11 cellular contexts compared by ENCODE assay signal in genomic region chr20:50521221-50521642, GRCh38. TPM values are rescaled to one million over a fixed set of nuclear protein-coding genes. Genes with fewer than 3 reads are reported as not detected.
DNase-seq lines count a peak whose midpoint lies in the region; ATAC-seq lines count a peak whose summit lies in the region.
"Had no signal": no experiment of that assay in that cellular context is flagged by ENCODE, and none has a peak within 500 bp of the region (broad histone marks: within the 10 kb centered on the region; RNA-seq: fewer than 3 reads in every experiment).

No MANE protein-coding gene starts in this region.

- peaks cover 38% of the 10 kb centered on the region for H3K36me3 Mint-ChIP-seq in activated naive CD4-positive, alpha-beta T cell treated with anti-CD3 and anti-CD28 coated beads for 36 hours (ENCODE audit: low read depth)
- peaks cover 43% of the 10 kb centered on the region for H3K36me3 Mint-ChIP-seq in activated CD4-positive, alpha-beta memory T cell treated with anti-CD3 and anti-CD28 coated beads, Interleukin-2, amount 10 ng/mL, durations not matched to agents 7 days and 5 days (ENCODE audit: low read depth)
- peaks cover 38% of the 10 kb centered on the region for H3K36me3 Mint-ChIP-seq in stimulated activated memory B cell treated with anti-CD40 and anti-IgM and Interleukin-4, amounts not matched to agents 10 μg/mL and 1 μg/mL and 100 μg/mL, for 72 hours

- no peak for DNase-seq in activated naive CD4-positive, alpha-beta T cell treated with anti-CD3 and anti-CD28 coated beads for 36 hours
- no peak for DNase-seq in activated naive CD4-positive, alpha-beta T cell treated with anti-CD3 and anti-CD28 coated beads, Interleukin-2, amount 50 U/mL, for 16 hours
- no peak for DNase-seq in activated CD4-positive, alpha-beta memory T cell treated with anti-CD3 and anti-CD28 coated beads, Interleukin-2, amount 10 ng/mL, durations not matched to agents 7 days and 5 days
- no peak for DNase-seq in left colon
- no peak for DNase-seq in stimulated activated CD4-positive, alpha-beta T cell treated with anti-CD3 and anti-CD28 coated beads, Interleukin-1b, Interleukin-23, amount 100 ng/mL, for 48 hours
- DNase-seq in HK-2 (ENCODE audit: unreplicated experiment) = no peak
- no peak for DNase-seq in COR-L47 (lab: John Stamatoyannopoulos, UW)
- DNase-seq: aorta, NCI-H187, NCI-H526 treated with DMSO at 0.1 percent for 48 hours had no signal

- H3K4me3 Mint-ChIP-seq in activated naive CD4-positive, alpha-beta T cell treated with anti-CD3 and anti-CD28 coated beads for 36 hours = no peak overlapping the region
- no peak overlapping the region for H3K4me3 Mint-ChIP-seq in activated CD4-positive, alpha-beta memory T cell treated with anti-CD3 and anti-CD28 coated beads, Interleukin-2, amount 10 ng/mL, durations not matched to agents 7 days and 5 days
- no peak overlapping the region for H3K4me3 Mint-ChIP-seq in stimulated activated memory B cell treated with anti-CD40 and anti-IgM and Interleukin-4, amounts not matched to agents 10 μg/mL and 1 μg/mL and 100 μg/mL, for 72 hours

- intact Hi-C loops in activated naive CD4-positive, alpha-beta T cell treated with anti-CD3 and anti-CD28 coated beads for 36 hours (cut with micrococcal nuclease) = no loop called here
- intact Hi-C loops in left colon (cut with DNase I, micrococcal nuclease) = no loop called here

- no peaks in the 10 kb centered on the region for H3K27me3 Mint-ChIP-seq in activated naive CD4-positive, alpha-beta T cell treated with anti-CD3 and anti-CD28 coated beads for 36 hours (ENCODE audit: low read depth)
- H3K27me3 Mint-ChIP-seq in activated CD4-positive, alpha-beta memory T cell treated with anti-CD3 and anti-CD28 coated beads, Interleukin-2, amount 10 ng/mL, durations not matched to agents 7 days and 5 days = no peaks in the 10 kb centered on the region
- H3K27me3 Mint-ChIP-seq in stimulated activated memory B cell treated with anti-CD40 and anti-IgM and Interleukin-4, amounts not matched to agents 10 μg/mL and 1 μg/mL and 100 μg/mL, for 72 hours = no peaks in the 10 kb centered on the region

- CTCF ChIA-PET in activated naive CD4-positive, alpha-beta T cell treated with anti-CD3 and anti-CD28 coated beads for 36 hours (lab: Charles Lee) = interaction anchor here (0.8 kb wide), 1 partner anchor 23 kb away, joined by 4 read pairs; no protein-coding TSS in a partner anchor
- CTCF ChIA-PET in activated CD4-positive, alpha-beta memory T cell treated with anti-CD3 and anti-CD28 coated beads, Interleukin-2, amount 10 ng/mL, durations not matched to agents 7 days and 5 days (lab: Charles Lee) = interaction anchor here (1.7 to 2.0 kb wide), 2 partner anchors 43 to 49 kb away, joined by 6 read pairs; no protein-coding TSS in a partner anchor

- peak overlapping the region; percentile 97 for H3K27ac Mint-ChIP-seq in activated naive CD4-positive, alpha-beta T cell treated with anti-CD3 and anti-CD28 coated beads for 36 hours
- H3K27ac Mint-ChIP-seq in activated CD4-positive, alpha-beta memory T cell treated with anti-CD3 and anti-CD28 coated beads, Interleukin-2, amount 10 ng/mL, durations not matched to agents 7 days and 5 days = peak overlapping the region; percentile 62
- H3K27ac Mint-ChIP-seq in stimulated activated memory B cell treated with anti-CD40 and anti-IgM and Interleukin-4, amounts not matched to agents 10 μg/mL and 1 μg/mL and 100 μg/mL, for 72 hours = peak overlapping the region; percentile 98

- POLR2A ChIA-PET in activated CD4-positive, alpha-beta memory T cell treated with anti-CD3 and anti-CD28 coated beads, Interleukin-2, amount 10 ng/mL, durations not matched to agents 7 days and 5 days (lab: Charles Lee) = interaction anchor here (1.4 to 13.9 kb wide), 5 partner anchors 10 to 41 kb away, joined by 3 to 209 read pairs (median 5); partner anchors contain the start of gene PTPN1

- H3K4me1 Mint-ChIP-seq in activated naive CD4-positive, alpha-beta T cell treated with anti-CD3 and anti-CD28 coated beads for 36 hours (ENCODE audit: low read depth) = peaks cover 74% of the 10 kb centered on the region
- peaks cover 72% of the 10 kb centered on the region for H3K4me1 Mint-ChIP-seq in activated CD4-positive, alpha-beta memory T cell treated with anti-CD3 and anti-CD28 coated beads, Interleukin-2, amount 10 ng/mL, durations not matched to agents 7 days and 5 days
- H3K4me1 Mint-ChIP-seq in stimulated activated memory B cell treated with anti-CD40 and anti-IgM and Interleukin-4, amounts not matched to agents 10 μg/mL and 1 μg/mL and 100 μg/mL, for 72 hours = peaks cover 74% of the 10 kb centered on the region

- no peaks in the 10 kb centered on the region for H3K9me3 Mint-ChIP-seq in activated naive CD4-positive, alpha-beta T cell treated with anti-CD3 and anti-CD28 coated beads for 36 hours
- H3K9me3 Mint-ChIP-seq in activated CD4-positive, alpha-beta memory T cell treated with anti-CD3 and anti-CD28 coated beads, Interleukin-2, amount 10 ng/mL, durations not matched to agents 7 days and 5 days = no peaks in the 10 kb centered on the region
- no peaks in the 10 kb centered on the region for H3K9me3 Mint-ChIP-seq in stimulated activated memory B cell treated with anti-CD40 and anti-IgM and Interleukin-4, amounts not matched to agents 10 μg/mL and 1 μg/mL and 100 μg/mL, for 72 hours

- peak; percentile 28 for ATAC-seq in left colon
- ATAC-seq in stimulated activated memory B cell treated with anti-CD40 and anti-IgM and Interleukin-4, amounts not matched to agents 10 μg/mL and 1 μg/mL and 100 μg/mL, for 72 hours = no peak

RNA-seq across cellular contexts. Expression of gene PTPN1, which starts 11.0 kb away (rescaled TPM):
- total RNA-seq in activated naive CD4-positive, alpha-beta T cell treated with anti-CD3 and anti-CD28 coated beads for 36 hours = 100 to 1,000 TPM; 111 to 119 TPM
- 10 to 100 TPM; 79.6 to 80.5 TPM for total RNA-seq in activated CD4-positive, alpha-beta memory T cell treated with anti-CD3 and anti-CD28 coated beads, Interleukin-2, amount 10 ng/mL, durations not matched to agents 7 days and 5 days
- 10 to 100 TPM; 31.3 to 33.9 TPM for total RNA-seq in left colon
